In the genomic region with DNA sequence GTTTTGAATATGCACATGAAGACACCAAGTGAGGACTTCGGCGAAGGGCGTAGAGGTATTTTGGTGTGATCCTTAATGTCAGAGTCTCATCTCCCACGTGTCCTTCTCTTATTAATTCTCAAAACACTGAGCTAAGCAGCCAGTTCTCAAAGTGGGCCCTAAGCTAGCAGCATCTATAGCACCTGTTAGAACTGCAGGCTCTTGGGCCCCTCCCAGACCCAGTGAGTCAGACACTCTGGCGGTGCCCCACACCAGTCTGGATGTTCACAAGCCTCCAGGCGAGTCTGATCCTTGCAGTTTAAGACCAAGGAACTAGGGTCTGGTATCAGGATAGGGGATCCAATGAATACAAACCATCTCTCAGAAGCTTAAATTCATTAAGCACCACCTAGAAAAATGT, we compare ENCODE assay signal across 26 cellular contexts.
DNase-seq lines count a peak whose midpoint lies in the region; ATAC-seq and TF ChIP-seq lines count a peak whose summit lies in the region.
"Had no signal": no experiment of that assay in that cellular context is flagged by ENCODE, and none has a peak within 500 bp of the region (broad histone marks: within the 10 kb centered on the region; RNA-seq: fewer than 3 reads in every experiment).

No MANE protein-coding gene starts in this region.

- 90 to 93% methylated on average over 4 to 5 of the region's 6 CpGs for WGBS in gastroesophageal sphincter (ENCODE audit: low coverage in 1 of 2), 2 donors

- H3K4me1 ChIP-seq in gastroesophageal sphincter: peaks cover 0 to 43% (median 29%) of the 10 kb centered on the region in 3 donors
- H3K4me1 ChIP-seq: pancreas had no signal

- H3K36me3 Mint-ChIP-seq in activated CD4-positive, alpha-beta T cell treated with anti-CD3 and anti-CD28 coated beads, Interleukin-2, amount 10 ng/mL, durations not matched to agents 24 days and 14 days (ENCODE audit: low read depth): no peaks in the 10 kb centered on the region
- no peaks in the 10 kb centered on the region for H3K36me3 Mint-ChIP-seq in nephron progenitor cell (ENCODE audit: low read depth)
- H3K36me3 Mint-ChIP-seq: brain; CD4-positive, CD25-positive, alpha-beta regulatory T cell; naive thymus-derived CD8-positive, alpha-beta T cell had no signal

- H3K27ac ChIP-seq in SU-DHL-6 (ENCODE audit: low read depth, low read length) (peak overlapping the region; percentile 69), gastroesophageal sphincter (no peak overlapping the region)
- H3K27ac ChIP-seq: epithelial cell of prostate, pancreas had no signal

- H3K27ac Mint-ChIP-seq in activated CD4-positive, alpha-beta T cell treated with anti-CD3 and anti-CD28 coated beads, Interleukin-2, amount 10 ng/mL, durations not matched to agents 24 days and 14 days: no peak overlapping the region
- no peak overlapping the region for H3K27ac Mint-ChIP-seq in nephron progenitor cell
- H3K27ac Mint-ChIP-seq: CD4-positive, CD25-positive, alpha-beta regulatory T cell; stimulated activated naive CD8-positive, alpha-beta T cell treated with anti-CD3 and anti-CD28 coated beads, Interleukin-15, Interleukin-2, amounts not matched to agents 100 ng/mL and 50 ng/mL, for 24 hours had no signal

- H3F3A ChIP-seq in SU-DHL-6 (ENCODE audit: insufficient read depth): peaks cover 21% of the 10 kb centered on the region

- H4K20me1 ChIP-seq in SU-DHL-6 (ENCODE audit: low read depth, low read length): no peaks in the 10 kb centered on the region

- no peaks in the 10 kb centered on the region for H3K4me1 Mint-ChIP-seq in activated CD4-positive, alpha-beta T cell treated with anti-CD3 and anti-CD28 coated beads, Interleukin-2, amount 10 ng/mL, durations not matched to agents 24 days and 14 days
- H3K4me1 Mint-ChIP-seq in nephron progenitor cell: peaks cover 24% of the 10 kb centered on the region

- TF ChIP-seq EP300 in gastroesophageal sphincter (IDR thresholded peaks at IDR 0.05): no peak

- H3K9me2 ChIP-seq in SU-DHL-6 (replicated peaks; ENCODE audit: insufficient read depth, low read length): no peaks in the 10 kb centered on the region

- H3K9me3 Mint-ChIP-seq in activated CD4-positive, alpha-beta T cell treated with anti-CD3 and anti-CD28 coated beads, Interleukin-2, amount 10 ng/mL, durations not matched to agents 24 days and 14 days: no peaks in the 10 kb centered on the region
- peaks cover 3% of the 10 kb centered on the region for H3K9me3 Mint-ChIP-seq in nephron progenitor cell
- H3K9me3 Mint-ChIP-seq: activated T-cell treated with anti-CD3 and anti-CD28 coated beads, Interleukin-2, amount 50 U/mL, for 4 hours; CD4-positive, CD25-positive, alpha-beta regulatory T cell; naive thymus-derived CD8-positive, alpha-beta T cell; stimulated activated naive CD8-positive, alpha-beta T cell treated with anti-CD3 and anti-CD28 coated beads, Interleukin-15, Interleukin-2, amounts not matched to agents 100 ng/mL and 50 ng/mL, for 24 hours had no signal

- intact Hi-C loops in activated CD4-positive, alpha-beta T cell treated with anti-CD3 and anti-CD28 coated beads, Interleukin-2, amount 10 ng/mL, durations not matched to agents 24 days and 14 days (cut with micrococcal nuclease): no loop called here

- H3K27me3 ChIP-seq in SU-DHL-6 (ENCODE audit: low read length) (no peaks in the 10 kb centered on the region), gastroesophageal sphincter (no peaks in the 10 kb centered on the region)
- H3K27me3 ChIP-seq: pancreas had no signal

- no peak for TF ChIP-seq POLR2A in gastroesophageal sphincter (IDR thresholded peaks at IDR 0.05)

- DNase-seq in Daoy (ENCODE audit: low read depth) (peak; percentile 64), M059J (ENCODE audit: low read depth) (peak; percentile 40), myocyte (ENCODE audit: low read depth) (peak; percentile 77), nephron progenitor cell (no peak)
- no peak for DNase-seq in activated CD4-positive, alpha-beta T cell treated with anti-CD3 and anti-CD28 coated beads, Interleukin-2, amount 10 ng/mL, durations not matched to agents 24 days and 14 days
- DNase-seq in stimulated activated CD4-positive, alpha-beta T cell treated with anti-CD3 and anti-CD28 coated beads, Interleukin-12 subunit alpha, Interleukin-12 subunit beta, amount 100 ng/mL, for 4 hours: no peak
- DNase-seq: activated CD4-positive, alpha-beta T cell treated with anti-CD3 and anti-CD28 coated beads for 1 hour; activated CD8-positive, alpha-beta memory T cell treated with anti-CD3 and anti-CD28 coated beads for 24 hours; activated T-cell treated with anti-CD3 and anti-CD28 coated beads, Interleukin-2, amount 50 U/mL, for 4 hours; CD4-positive, CD25-positive, alpha-beta regulatory T cell; GF-D8; GOT3; naive thymus-derived CD8-positive, alpha-beta T cell; NCI-H2171; NCI-H510A treated with DMSO at 0.1 percent for 48 hours; pancreas; right cardiac atrium; SIG-M5; stimulated activated CD4-positive, alpha-beta T cell treated with anti-CD3 and anti-CD28 coated beads, Interleukin-4, amount 100 ng/mL, for 4 hours; T-helper 1 cell had no signal

- no peaks in the 10 kb centered on the region for H3K9me3 ChIP-seq in SU-DHL-6 (ENCODE audit: insufficient read depth, low read length)
- H3K9me3 ChIP-seq in gastroesophageal sphincter: no peaks in the 10 kb centered on the region
- H3K9me3 ChIP-seq: pancreas had no signal

- H3K36me3 ChIP-seq in SU-DHL-6 (ENCODE audit: low read length) (no peaks in the 10 kb centered on the region), gastroesophageal sphincter (no peaks in the 10 kb centered on the region)
- H3K36me3 ChIP-seq: pancreas had no signal

- no peak overlapping the region for H3K4me3 ChIP-seq in SU-DHL-6 (ENCODE audit: insufficient read depth, low read length, poor library complexity, severe bottlenecking)
- H3K4me3 ChIP-seq in gastroesophageal sphincter: no peak overlapping the region
- H3K4me3 ChIP-seq: pancreas had no signal

- no peak overlapping the region for H2AFZ ChIP-seq in SU-DHL-6 (ENCODE audit: low read depth, low read length, severe bottlenecking)

- H3K4me3 Mint-ChIP-seq in activated CD4-positive, alpha-beta T cell treated with anti-CD3 and anti-CD28 coated beads, Interleukin-2, amount 10 ng/mL, durations not matched to agents 24 days and 14 days: no peak overlapping the region
- no peak overlapping the region for H3K4me3 Mint-ChIP-seq in nephron progenitor cell
- H3K4me3 Mint-ChIP-seq: activated T-cell treated with anti-CD3 and anti-CD28 coated beads, Interleukin-2, amount 50 U/mL, for 4 hours; brain; CD4-positive, CD25-positive, alpha-beta regulatory T cell; naive thymus-derived CD8-positive, alpha-beta T cell; stimulated activated naive CD8-positive, alpha-beta T cell treated with anti-CD3 and anti-CD28 coated beads, Interleukin-15, Interleukin-2, amounts not matched to agents 100 ng/mL and 50 ng/mL, for 24 hours had no signal

- H3K9ac ChIP-seq in SU-DHL-6 (ENCODE audit: low read length): peak overlapping the region; percentile 2; the same call in 1 of the 2 replicates

- TF ChIP-seq CTCF in SU-DHL-6 (IDR thresholded peaks at IDR 0.05; ENCODE audit: insufficient read depth, low read length, poor library complexity, severe bottlenecking) (no peak), gastroesophageal sphincter (IDR thresholded peaks at IDR 0.05) (no peak), nephron progenitor cell (IDR thresholded peaks at IDR 0.05) (no peak)

- H3K79me2 ChIP-seq in SU-DHL-6 (ENCODE audit: insufficient read depth, low read length): no peaks in the 10 kb centered on the region

- ATAC-seq in gastroesophageal sphincter: no peak
- ATAC-seq: activated T-cell treated with anti-CD3 and anti-CD28 coated beads, Interleukin-2, amount 50 U/mL, for 4 hours; left lobe of liver; naive thymus-derived CD8-positive, alpha-beta T cell; right cardiac atrium had no signal

- H3K27me3 Mint-ChIP-seq in activated CD4-positive, alpha-beta T cell treated with anti-CD3 and anti-CD28 coated beads, Interleukin-2, amount 10 ng/mL, durations not matched to agents 24 days and 14 days: peaks cover 6% of the 10 kb centered on the region
- peaks cover 9% of the 10 kb centered on the region for H3K27me3 Mint-ChIP-seq in nephron progenitor cell (ENCODE audit: low read depth, poor library complexity)
- H3K27me3 Mint-ChIP-seq: brain; CD4-positive, CD25-positive, alpha-beta regulatory T cell; stimulated activated naive CD8-positive, alpha-beta T cell treated with anti-CD3 and anti-CD28 coated beads, Interleukin-15, Interleukin-2, amounts not matched to agents 100 ng/mL and 50 ng/mL, for 24 hours had no signal

- H3K4me2 ChIP-seq in SU-DHL-6 (ENCODE audit: low read depth, low read length, poor library complexity, severe bottlenecking): peak overlapping the region; percentile 27

Comparison
In these comparisons a context has a peak if more than half of its experiments do, and no peak if none do; other contexts are left out.
1. DNase-seq: peak in Daoy (single experiment), M059J (single experiment) and myocyte (single experiment); none in activated CD4-positive, alpha-beta T cell treated with anti-CD3 and anti-CD28 coated beads, Interleukin-2, amount 10 ng/mL, durations not matched to agents 24 days and 14 days (single experiment), nephron progenitor cell (single experiment) and stimulated activated CD4-positive, alpha-beta T cell treated with anti-CD3 and anti-CD28 coated beads, Interleukin-12 subunit alpha, Interleukin-12 subunit beta, amount 100 ng/mL, for 4 hours (single experiment).